In the genomic region with DNA sequence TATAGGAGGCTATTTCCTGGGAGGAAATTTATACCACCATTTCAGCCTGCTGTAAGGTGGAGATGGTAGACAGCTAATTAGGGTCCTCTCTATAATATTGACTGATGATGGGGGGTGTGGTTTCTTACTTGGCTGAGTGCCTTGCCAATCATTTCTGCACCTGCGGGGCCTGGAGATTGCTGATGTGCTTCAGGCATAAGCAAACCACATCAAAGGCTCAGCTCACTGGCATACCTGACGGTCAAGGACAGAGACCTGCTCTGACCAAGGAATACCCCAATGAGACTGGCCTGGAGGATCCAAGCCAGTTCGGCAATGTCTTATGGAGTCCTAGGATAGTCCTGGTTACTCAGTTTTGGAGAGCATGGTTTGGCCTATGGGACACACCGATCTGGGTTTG, we compare ENCODE assay signal across 19 cellular contexts.
"Had no signal": no experiment of that assay in that cellular context is flagged by ENCODE, and none has a peak within 500 bp of the region (broad histone marks: within the 10 kb centered on the region; RNA-seq: fewer than 3 reads in every experiment).

No MANE protein-coding gene starts in this region.

- H3K27me3 Mint-ChIP-seq: activated CD4-positive, alpha-beta T cell treated with anti-CD3 and anti-CD28 coated beads, Interleukin-2, amount 10 ng/mL, durations not matched to agents 7 days and 5 days; activated T-helper 17 cell treated with anti-CD3 and anti-CD28 coated beads, Interleukin-2, amount 50 U/mL, for 72 hours had no signal

- H3K4me2 ChIP-seq: smooth muscle cell had no signal

- H3K4me3 ChIP-seq: body of pancreas, coronary artery, heart left ventricle, left lung, smooth muscle cell had no signal

- H3K27ac ChIP-seq: body of pancreas, coronary artery, heart left ventricle, left lung had no signal

- H3K9me3 Mint-ChIP-seq: activated CD4-positive, alpha-beta T cell treated with anti-CD3 and anti-CD28 coated beads, Interleukin-2, amount 10 ng/mL, durations not matched to agents 7 days and 5 days; activated naive CD4-positive, alpha-beta T cell treated with anti-CD3 and anti-CD28 coated beads, Interleukin-2, amount 50 U/mL, for 72 hours; activated T-helper 17 cell treated with anti-CD3 and anti-CD28 coated beads, Interleukin-2, amount 50 U/mL, for 72 hours; natural killer cell; stimulated activated effector memory CD8-positive, alpha-beta T cell treated with anti-CD3 and anti-CD28 coated beads, Interleukin-12 subunit alpha, Interleukin-12 subunit beta, amount 100 ng/mL, for 72 hours had no signal

- H3K27ac Mint-ChIP-seq: activated CD4-positive, alpha-beta T cell treated with anti-CD3 and anti-CD28 coated beads, Interleukin-2, amount 10 ng/mL, durations not matched to agents 7 days and 5 days; activated naive CD4-positive, alpha-beta T cell treated with anti-CD3 and anti-CD28 coated beads, Interleukin-2, amount 50 U/mL, for 72 hours; activated T-helper 17 cell treated with anti-CD3 and anti-CD28 coated beads, Interleukin-2, amount 50 U/mL, for 72 hours; natural killer cell; stimulated activated effector memory CD8-positive, alpha-beta T cell treated with anti-CD3 and anti-CD28 coated beads, Interleukin-12 subunit alpha, Interleukin-12 subunit beta, amount 100 ng/mL, for 72 hours had no signal

- H3K36me3 Mint-ChIP-seq: natural killer cell had no signal

- H3K9me3 ChIP-seq: body of pancreas, heart left ventricle, left lung had no signal

- H3K4me1 ChIP-seq: left lung had no signal

- H3K27me3 ChIP-seq: body of pancreas, heart left ventricle, left lung had no signal

- H3K4me3 Mint-ChIP-seq: activated CD4-positive, alpha-beta T cell treated with anti-CD3 and anti-CD28 coated beads, Interleukin-2, amount 10 ng/mL, durations not matched to agents 7 days and 5 days; activated T-helper 17 cell treated with anti-CD3 and anti-CD28 coated beads, Interleukin-2, amount 50 U/mL, for 72 hours; natural killer cell; stimulated activated effector memory CD8-positive, alpha-beta T cell treated with anti-CD3 and anti-CD28 coated beads, Interleukin-12 subunit alpha, Interleukin-12 subunit beta, amount 100 ng/mL, for 72 hours had no signal

- DNase-seq: activated CD4-positive, alpha-beta T cell treated with anti-CD3 and anti-CD28 coated beads, Interleukin-2, amount 10 ng/mL, durations not matched to agents 7 days and 5 days; activated CD4-positive, CD25-positive, alpha-beta regulatory T cell; activated CD8-positive, alpha-beta memory T cell treated with anti-CD3 and anti-CD28 coated beads for 24 hours; amniotic stem cell; body of pancreas; central memory CD4-positive, alpha-beta T cell; effector CD4-positive, alpha-beta T cell; foreskin melanocyte; heart left ventricle; left lung; natural killer cell; posterior cingulate gyrus; substantia nigra; trophoblast cell had no signal

- ATAC-seq: activated naive CD4-positive, alpha-beta T cell treated with anti-CD3 and anti-CD28 coated beads, Interleukin-2, amount 50 U/mL, for 72 hours; activated T-helper 17 cell treated with anti-CD3 and anti-CD28 coated beads, Interleukin-2, amount 50 U/mL, for 72 hours; body of pancreas; left lung; natural killer cell; stimulated activated effector memory CD8-positive, alpha-beta T cell treated with anti-CD3 and anti-CD28 coated beads, Interleukin-12 subunit alpha, Interleukin-12 subunit beta, amount 100 ng/mL, for 72 hours had no signal

- H3K36me3 ChIP-seq: left lung had no signal
